ENCODE assay signal across 8 cellular contexts in the genomic region with DNA sequence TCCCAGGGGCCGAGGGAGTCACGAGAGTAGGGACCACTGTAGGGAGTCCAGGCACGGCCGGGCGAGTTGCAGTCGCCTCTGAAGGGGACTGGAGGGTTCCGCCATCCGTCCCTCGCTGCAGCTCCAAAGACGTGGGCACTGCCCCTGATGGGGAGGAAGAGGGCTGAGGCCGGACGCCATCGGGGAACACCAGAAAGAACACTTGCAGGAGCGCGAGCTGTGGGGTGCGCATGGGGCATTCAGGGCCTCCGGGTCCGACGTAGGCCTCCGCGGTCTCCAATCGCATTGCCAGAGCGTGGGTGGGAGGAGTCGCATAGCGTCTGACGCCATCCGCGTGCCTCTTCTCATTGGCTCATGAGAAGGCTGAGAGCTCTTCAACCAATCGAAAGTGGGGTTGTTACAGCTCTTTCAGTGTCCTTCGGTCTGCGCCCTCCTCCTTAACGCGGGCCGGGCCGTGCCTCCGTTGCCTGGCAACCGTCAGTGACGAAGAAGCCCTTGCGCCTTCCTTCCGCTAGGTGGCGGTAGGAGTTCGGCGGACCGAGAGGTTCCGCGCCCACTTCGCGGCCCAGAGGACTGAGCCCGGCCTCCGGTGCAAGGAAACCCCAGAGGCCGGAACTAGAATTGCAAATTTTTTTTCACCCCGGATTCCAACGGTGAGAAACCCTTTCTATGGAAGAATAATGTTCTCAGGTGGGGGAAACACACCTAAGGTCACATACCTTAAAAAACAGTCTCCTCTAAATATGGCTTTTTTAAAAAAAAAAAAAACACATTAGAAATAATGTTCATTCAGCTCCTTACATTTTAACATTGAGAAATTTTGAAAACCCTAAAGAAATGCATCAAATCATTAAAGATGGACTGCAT. TPM values are rescaled to one million over a fixed set of nuclear protein-coding genes. Genes with fewer than 3 reads are reported as not detected.
DNase-seq lines count a peak whose midpoint lies in the region; ATAC-seq and TF ChIP-seq lines count a peak whose summit lies in the region.

A gene with protein sequence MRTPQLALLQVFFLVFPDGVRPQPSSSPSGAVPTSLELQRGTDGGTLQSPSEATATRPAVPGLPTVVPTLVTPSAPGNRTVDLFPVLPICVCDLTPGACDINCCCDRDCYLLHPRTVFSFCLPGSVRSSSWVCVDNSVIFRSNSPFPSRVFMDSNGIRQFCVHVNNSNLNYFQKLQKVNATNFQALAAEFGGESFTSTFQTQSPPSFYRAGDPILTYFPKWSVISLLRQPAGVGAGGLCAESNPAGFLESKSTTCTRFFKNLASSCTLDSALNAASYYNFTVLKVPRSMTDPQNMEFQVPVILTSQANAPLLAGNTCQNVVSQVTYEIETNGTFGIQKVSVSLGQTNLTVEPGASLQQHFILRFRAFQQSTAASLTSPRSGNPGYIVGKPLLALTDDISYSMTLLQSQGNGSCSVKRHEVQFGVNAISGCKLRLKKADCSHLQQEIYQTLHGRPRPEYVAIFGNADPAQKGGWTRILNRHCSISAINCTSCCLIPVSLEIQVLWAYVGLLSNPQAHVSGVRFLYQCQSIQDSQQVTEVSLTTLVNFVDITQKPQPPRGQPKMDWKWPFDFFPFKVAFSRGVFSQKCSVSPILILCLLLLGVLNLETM (minus strand): TSS at position 260 of the 867 bp plus-strand sequence. CDS start 28 bp downstream, at position 232.

- H3K18ac ChIP-seq in IMR-90 (ENCODE audit: low read depth, low read length) = no peak within 1 kb of the TSS

- no peak within 1 kb of the TSS for H2BK20ac ChIP-seq in IMR-90 (ENCODE audit: low read depth, low read length)

- no peak within 1 kb of the TSS for H4K5ac ChIP-seq in IMR-90 (ENCODE audit: low read depth, low read length)

- H2BK5ac ChIP-seq in IMR-90 (ENCODE audit: low read depth, low read length, poor library complexity, severe bottlenecking) = no peak within 1 kb of the TSS

- peak; percentile 99 for ATAC-seq in GM21526 (IDR thresholded peaks at IDR 0.05; ENCODE audit: low FRiP score, unreplicated experiment)
- peak; percentile 99 for ATAC-seq in IMR-90 (ENCODE audit: low read depth)
- peak; percentile 99 for ATAC-seq in mucosa of descending colon

- peak within 1 kb of the TSS; percentile 98 for H2AFZ ChIP-seq in IMR-90 (replicated peaks; ENCODE audit: low read length, poor library complexity)

- POLR2A ChIA-PET in IMR-90 (lab: Charles Lee; ENCODE audit: unreplicated experiment) = no interaction called here

- H3K36me3 ChIP-seq in IMR-90 (ENCODE audit: control insufficient read depth, insufficient read depth, low read length) (peaks cover 8% of the 10 kb centered on the region; the same call in 1 of the 2 replicates), mucosa of descending colon (ENCODE audit: low read depth) (peaks cover 4% of the 10 kb centered on the region)

- CTCF ChIA-PET in IMR-90 (lab: Yijun Ruan, JAX) = interaction anchor here (0.6 to 3.5 kb wide), 46 partner anchors 9 to 1156 kb away, joined by 3 to 174 read pairs (median 5); a partner anchor contains a TSS

- no peak within 1 kb of the TSS; the same call in 1 of the 2 replicates for H3K23ac ChIP-seq in IMR-90 (ENCODE audit: low read depth, low read length)

- H3K27ac ChIP-seq in IMR-90 (ENCODE audit: insufficient read depth, low read length) = peak within 1 kb of the TSS; percentile 36

- H3K9me3 ChIP-seq in IMR-90 (ENCODE audit: control insufficient read depth, insufficient read depth, low read length) (no peaks in the 10 kb centered on the region), mucosa of descending colon (no peaks in the 10 kb centered on the region)

- no TSS peak for BruUV-seq in IMR-90 (replicated peaks; lab: Mats Ljungman, UMichigan)

- H3K4ac ChIP-seq in IMR-90 (ENCODE audit: low read depth, low read length) = peak within 1 kb of the TSS; percentile 42; the same call in 1 of the 2 replicates

- dilution Hi-C loops in IMR-90 (cut with HindIII; ENCODE audit: low sequenced_read_pairs, unreplicated experiment) = no loop called here

- intact Hi-C loops in IMR-90 (cut with micrococcal nuclease) (loop anchor here (1.0 to 10.0 kb wide), 9 partner anchors 35 to 601 kb away; a partner anchor contains a TSS), mucosa of descending colon (cut with DNase I, micrococcal nuclease) (loop anchor here in 1 of 2 donors (5.0 kb wide), 1 partner anchor 148 kb away; no protein-coding TSS in a partner anchor)

- no peak within 1 kb of the TSS for H2BK15ac ChIP-seq in IMR-90 (ENCODE audit: low read depth, low read length)

- H3K9me1 ChIP-seq in IMR-90 (ENCODE audit: insufficient read depth, low read length) = no peaks in the 10 kb centered on the region

- peak within 1 kb of the TSS; percentile 60 for H3K9ac ChIP-seq in IMR-90 (ENCODE audit: low read depth, low read length)

- peak within 1 kb of the TSS; percentile 49; the same call in 1 of the 2 replicates for H3K56ac ChIP-seq in IMR-90 (ENCODE audit: extremely low read depth, insufficient read depth, low read length)

- H3K4me3 ChIP-seq in IMR-90 (ENCODE audit: insufficient read depth, low read depth, low read length) (peak within 1 kb of the TSS; percentile 64), epithelial cell of esophagus (ENCODE audit: low read length) (peak within 1 kb of the TSS; percentile 96), mucosa of descending colon (peak within 1 kb of the TSS; percentile 49)

- in situ Hi-C loops in IMR-90 (cut with MboI; ENCODE audit: low sequenced_read_pairs) = no loop called here

- H2AK5ac ChIP-seq in IMR-90 (ENCODE audit: low read depth, low read length) = peak within 1 kb of the TSS; percentile 9; the same call in 1 of the 2 replicates

- H3K14ac ChIP-seq in IMR-90 (replicated peaks; ENCODE audit: low read depth, low read length) = peak within 1 kb of the TSS; percentile 56; the same call in 1 of the 2 replicates

- peak within 1 kb of the TSS; percentile 13 to 75; a peak in 1 of 4 replicates for H4K8ac ChIP-seq in IMR-90 (ENCODE audit: low read depth in 2 of 2, low read length in 2 of 2)

- H3K4me1 ChIP-seq in IMR-90 (ENCODE audit: control insufficient read depth, insufficient read depth, low read length) (no peaks in the 10 kb centered on the region), mucosa of descending colon (ENCODE audit: low read depth) (peaks cover 5% of the 10 kb centered on the region)

- H2AK9ac ChIP-seq in IMR-90 (replicated peaks; ENCODE audit: low read depth, low read length, poor library complexity) = peak within 1 kb of the TSS; percentile 87

- no peak within 1 kb of the TSS for H4K91ac ChIP-seq in IMR-90 (ENCODE audit: insufficient read depth, low read depth, low read length)

- no peak within 1 kb of the TSS for H2BK120ac ChIP-seq in IMR-90 (ENCODE audit: low read depth, low read length)

- H3K27me3 ChIP-seq in IMR-90 (ENCODE audit: control insufficient read depth, insufficient read depth, low read length) = no peaks in the 10 kb centered on the region

- H3K4me2 ChIP-seq in IMR-90 (ENCODE audit: low read depth, low read length) = peak within 1 kb of the TSS; percentile 82

- H4K20me1 ChIP-seq in IMR-90 (ENCODE audit: insufficient read depth, low read length) = no peaks in the 10 kb centered on the region

- TF ChIP-seq CTCF in IMR-90 (conservative IDR thresholded peaks at IDR 0.05; ENCODE audit: low read depth, low read length) (peak; percentile 100; the same call in 1 of the 2 replicates), epithelial cell of esophagus (IDR thresholded peaks at IDR 0.05; ENCODE audit: insufficient read depth, low read depth, low read length, missing control alignments) (peak; percentile 95), mucosa of descending colon (IDR thresholded peaks at IDR 0.05) (peak; percentile 99)

- peaks cover 10 to 19% of the 10 kb centered on the region in 2 experiments; a peak in 3 of 4 replicates for H3K79me1 ChIP-seq in IMR-90 (ENCODE audit: low read depth in 1 of 2, low read length in 2 of 2)

- peak; percentile 98 for TF ChIP-seq RAD21 in IMR-90 (IDR thresholded peaks at IDR 0.05; ENCODE audit: low read length)

- DNase-seq in DMS114 treated with DMSO at 0.1 percent for 48 hours (lab: John Stamatoyannopoulos, UW; ENCODE audit: unreplicated experiment) = peak; percentile 99
- DNase-seq in IMR-90 = peak; percentile 100
- peak; percentile 100 for DNase-seq in OCI-M1 (lab: John Stamatoyannopoulos, UW)
- peak; percentile 89 for DNase-seq in activated T-cell treated with anti-CD3 and anti-CD28 coated beads for 4 hours
- DNase-seq in epithelial cell of esophagus (ENCODE audit: low read depth) = peak; percentile 100
- DNase-seq in mucosa of descending colon = peak; percentile 97 to 98 (median 97)
- DNase-seq in stimulated activated CD8-positive, alpha-beta memory T cell treated with anti-CD3 and anti-CD28 coated beads, Interleukin-4, amount 100 ng/mL, for 4 hours (ENCODE audit: low read depth in 2 of 2, low spot score in 1 of 2) = peak; percentile 86 to 90

- WGBS in IMR-90 (ENCODE audit: extremely low coverage in 2 of 2, insufficient read length in 1 of 2), 2 experiments = 0% methylated on average over 26 of the region's 53 CpGs; no CpG with 5 or more reads in 1 of the 2 experiments

- peak; percentile 72 for TF ChIP-seq POLR2A in IMR-90 (IDR thresholded peaks at IDR 0.05; ENCODE audit: low read depth, low read length)

TF ChIP-seq in IMR-90, 13 proteins besides CTCF, POLR2A, EP300 and RAD21 (continues in another document):
- TF ChIP-seq NFE2L2 (IDR thresholded peaks at IDR 0.05; ENCODE audit: low read depth, low read length) = no peak
- TF ChIP-seq, protein P1, sequence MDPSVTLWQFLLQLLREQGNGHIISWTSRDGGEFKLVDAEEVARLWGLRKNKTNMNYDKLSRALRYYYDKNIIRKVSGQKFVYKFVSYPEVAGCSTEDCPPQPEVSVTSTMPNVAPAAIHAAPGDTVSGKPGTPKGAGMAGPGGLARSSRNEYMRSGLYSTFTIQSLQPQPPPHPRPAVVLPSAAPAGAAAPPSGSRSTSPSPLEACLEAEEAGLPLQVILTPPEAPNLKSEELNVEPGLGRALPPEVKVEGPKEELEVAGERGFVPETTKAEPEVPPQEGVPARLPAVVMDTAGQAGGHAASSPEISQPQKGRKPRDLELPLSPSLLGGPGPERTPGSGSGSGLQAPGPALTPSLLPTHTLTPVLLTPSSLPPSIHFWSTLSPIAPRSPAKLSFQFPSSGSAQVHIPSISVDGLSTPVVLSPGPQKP (IDR thresholded peaks at IDR 0.05; ENCODE audit: borderline replicate concordance, low read depth, low read length) = no peak
- peak; percentile 90 for TF ChIP-seq BHLHE40 (IDR thresholded peaks at IDR 0.05; ENCODE audit: low read depth, low read length)
- peak; percentile 36; the same call in 1 of the 2 replicates for TF ChIP-seq FOS (IDR thresholded peaks at IDR 0.05; ENCODE audit: low read depth, low read length)
- peak; percentile 99 for TF ChIP-seq RCOR1 (IDR thresholded peaks at IDR 0.05; ENCODE audit: insufficient replicate concordance, low read length)
- peak; percentile 96 for TF ChIP-seq MAZ (IDR thresholded peaks at IDR 0.05; ENCODE audit: borderline replicate concordance, low read depth, low read length)
- 0 out of 2 replicates have a peak, but pooled peaks have one; percentile 5 for TF ChIP-seq MAFK (IDR thresholded peaks at IDR 0.05; ENCODE audit: low read depth, low read length)

RNA-seq across cellular contexts. Expression of the gene that starts here (rescaled TPM):
- total RNA-seq in IMR-90 (2012; rRNA removed) = 20.6 and 26.9 TPM in 2 replicates
- polyA plus RNA-seq in IMR-90 (2012; rRNA removed) = 35.1 and 38.6 TPM in 2 replicates
- polyA plus RNA-seq in IMR-90 (2012; cell fraction: cytosol; rRNA removed) = 20.3 and 61.4 TPM in 2 replicates
- polyA plus RNA-seq in IMR-90 (2012; cell fraction: nucleus; rRNA removed; ENCODE audit: low replicate concordance) = 17.8 and 23.1 TPM in 2 replicates
- 10 to 100 TPM; 20.7 to 35.4 (median 31.6) TPM for total RNA-seq in mucosa of descending colon

Comparison
In these comparisons a context has a peak if more than half of its experiments do, and no peak if none do; other contexts are left out.
1. Peak in every context shown above with its lines: DNase-seq, ATAC-seq, H3K4me3 ChIP-seq and H3K27ac ChIP-seq.